In genomic region chr7:131164025-131164899, GRCh38 we compare ENCODE assay signal across 14 cellular contexts.
DNase-seq lines count a peak whose midpoint lies in the region; ATAC-seq and TF ChIP-seq lines count a peak whose summit lies in the region.
"Had no signal": no experiment of that assay in that cellular context is flagged by ENCODE, and none has a peak within 500 bp of the region (broad histone marks: within the 10 kb centered on the region; RNA-seq: fewer than 3 reads in every experiment).

No MANE protein-coding gene starts in this region.

- DNase-seq in HEK293T (ENCODE audit: extremely low spot score) (no peak), adrenal gland (peak in 1 of 7 donors; percentile 19), foreskin melanocyte (peak; percentile 87), right cardiac atrium (no peak), NCI-H2227 (lab: John Stamatoyannopoulos, UW; ENCODE audit: unreplicated experiment) (no peak)
- no peak for DNase-seq in stimulated activated naive CD4-positive, alpha-beta T cell treated with Interleukin-2 at 50 U/mL for 16 hours (lab: John Stamatoyannopoulos, UW)
- DNase-seq in activated CD8-positive, alpha-beta T cell treated with anti-CD3 and anti-CD28 coated beads for 36 hours: no peak
- DNase-seq: GF-D8, NCI-H2081 treated with DMSO at 0.1 percent for 48 hours, SHP77 treated with DMSO at 0.1 percent for 48 hours, spleen had no signal

- H3K4me3 Mint-ChIP-seq in activated CD8-positive, alpha-beta T cell treated with anti-CD3 and anti-CD28 coated beads for 36 hours: no peak overlapping the region
- H3K4me3 Mint-ChIP-seq: memory B cell had no signal

- H3K27me3 ChIP-seq in adrenal gland (no peaks in the 10 kb centered on the region), right cardiac atrium (ENCODE audit: control insufficient read depth, insufficient read depth) (no peaks in the 10 kb centered on the region)
- H3K27me3 ChIP-seq: gastroesophageal sphincter, spleen had no signal

- H3K36me3 ChIP-seq in adrenal gland (replicated peaks in 1 of 2): no peaks in the 10 kb centered on the region
- H3K36me3 ChIP-seq: gastroesophageal sphincter, spleen had no signal

- TF ChIP-seq CTCF in 22Rv1 (IDR thresholded peaks at IDR 0.05): no peak
- no peak for TF ChIP-seq CTCF in adrenal gland (IDR thresholded peaks at IDR 0.05)
- TF ChIP-seq CTCF in activated CD8-positive, alpha-beta T cell treated with anti-CD3 and anti-CD28 coated beads for 36 hours (IDR thresholded peaks at IDR 0.05): no peak

- H3K4me3 ChIP-seq in adrenal gland: no peak overlapping the region
- H3K4me3 ChIP-seq in right cardiac atrium (ENCODE audit: low read length): no peak overlapping the region
- H3K4me3 ChIP-seq: gastroesophageal sphincter, spleen had no signal

- H3K4me1 ChIP-seq in adrenal gland (replicated peaks in 1 of 2) (peaks cover 0 to 3% of the 10 kb centered on the region in 2 donors), right cardiac atrium (ENCODE audit: control insufficient read depth, insufficient read depth, low read length) (peaks cover 1% of the 10 kb centered on the region)
- H3K4me1 ChIP-seq: gastroesophageal sphincter, spleen had no signal

- no peak overlapping the region for H3K27ac Mint-ChIP-seq in activated CD8-positive, alpha-beta T cell treated with anti-CD3 and anti-CD28 coated beads for 36 hours
- H3K27ac Mint-ChIP-seq: memory B cell had no signal

- no peak for TF ChIP-seq POLR2A in adrenal gland (IDR thresholded peaks at IDR 0.05)

- no peaks in the 10 kb centered on the region for H3K36me3 Mint-ChIP-seq in activated CD8-positive, alpha-beta T cell treated with anti-CD3 and anti-CD28 coated beads for 36 hours (ENCODE audit: low read depth)
- H3K36me3 Mint-ChIP-seq: memory B cell had no signal

- no peaks in the 10 kb centered on the region for H3K4me1 Mint-ChIP-seq in activated CD8-positive, alpha-beta T cell treated with anti-CD3 and anti-CD28 coated beads for 36 hours (ENCODE audit: low read depth)
- H3K4me1 Mint-ChIP-seq: memory B cell had no signal

- intact Hi-C loops in adrenal gland (cut with DNase I) (no loop called here), right cardiac atrium (cut with DNase I) (no loop called here)
- intact Hi-C loops in activated CD8-positive, alpha-beta T cell treated with anti-CD3 and anti-CD28 coated beads for 36 hours (cut with micrococcal nuclease): no loop called here

- no peaks in the 10 kb centered on the region for H3K9me3 Mint-ChIP-seq in activated CD8-positive, alpha-beta T cell treated with anti-CD3 and anti-CD28 coated beads for 36 hours
- H3K9me3 Mint-ChIP-seq: memory B cell had no signal

- POLR2A ChIA-PET in HEK293T (lab: Yijun Ruan, JAX): interaction anchor here (1.9 kb wide), 1 partner anchor 24 kb away, joined by 4 read pairs; no protein-coding TSS in a partner anchor
- POLR2A ChIA-PET in activated CD8-positive, alpha-beta T cell treated with anti-CD3 and anti-CD28 coated beads for 36 hours (lab: Charles Lee): interaction anchor here (0.7 kb wide), 1 partner anchor 1254 kb away, joined by 4 read pairs; no protein-coding TSS in a partner anchor

- ATAC-seq in right cardiac atrium: no peak
- no peak for ATAC-seq in activated CD8-positive, alpha-beta T cell treated with anti-CD3 and anti-CD28 coated beads for 36 hours
- ATAC-seq: gastroesophageal sphincter had no signal

- no peaks in the 10 kb centered on the region for H3K9me3 ChIP-seq in adrenal gland (replicated peaks in 1 of 3)
- H3K9me3 ChIP-seq in right cardiac atrium (ENCODE audit: control insufficient read depth, low read length): no peaks in the 10 kb centered on the region
- H3K9me3 ChIP-seq: gastroesophageal sphincter, spleen had no signal

- CTCF ChIA-PET in HEK293T (lab: Yijun Ruan, JAX): no interaction called here
- CTCF ChIA-PET in activated CD8-positive, alpha-beta T cell treated with anti-CD3 and anti-CD28 coated beads for 36 hours (lab: Charles Lee): interaction anchor here (1.0 kb wide), 1 partner anchor 141 kb away, joined by 4 read pairs; no protein-coding TSS in a partner anchor

- H3K27me3 Mint-ChIP-seq in activated CD8-positive, alpha-beta T cell treated with anti-CD3 and anti-CD28 coated beads for 36 hours: peaks cover under 1% of the 10 kb centered on the region
- H3K27me3 Mint-ChIP-seq: memory B cell had no signal

- 0 out of 2 replicates have a peak overlapping the region, but pooled peaks have one; percentile 14 for H3K27ac ChIP-seq in 22Rv1
- peak overlapping the region in 3 of 5 donors; percentile 2 to 44 (median 30) for H3K27ac ChIP-seq in adrenal gland
- no peak overlapping the region for H3K27ac ChIP-seq in right cardiac atrium (ENCODE audit: low read length)
- H3K27ac ChIP-seq: gastroesophageal sphincter, spleen had no signal

- WGBS in adrenal gland, 4 donors: 58 to 65% (median 62%) methylated on average over 3 of the region's 3 CpGs
- 70% methylated on average over 3 of the region's 3 CpGs for WGBS in right cardiac atrium

TF ChIP-seq in HEK293T, 16 proteins besides CTCF, POLR2A, EP300 and RAD21:
- TF ChIP-seq, protein P1, sequence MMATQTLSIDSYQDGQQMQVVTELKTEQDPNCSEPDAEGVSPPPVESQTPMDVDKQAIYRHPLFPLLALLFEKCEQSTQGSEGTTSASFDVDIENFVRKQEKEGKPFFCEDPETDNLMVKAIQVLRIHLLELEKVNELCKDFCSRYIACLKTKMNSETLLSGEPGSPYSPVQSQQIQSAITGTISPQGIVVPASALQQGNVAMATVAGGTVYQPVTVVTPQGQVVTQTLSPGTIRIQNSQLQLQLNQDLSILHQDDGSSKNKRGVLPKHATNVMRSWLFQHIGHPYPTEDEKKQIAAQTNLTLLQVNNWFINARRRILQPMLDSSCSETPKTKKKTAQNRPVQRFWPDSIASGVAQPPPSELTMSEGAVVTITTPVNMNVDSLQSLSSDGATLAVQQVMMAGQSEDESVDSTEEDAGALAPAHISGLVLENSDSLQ (IDR thresholded peaks at IDR 0.05): peak; percentile 60
- no peak for TF ChIP-seq CTBP1 (IDR thresholded peaks at IDR 0.05; ENCODE audit: borderline replicate concordance)
TF ChIP-seq in HEK293T: peak in this region for 1.
